In genomic region chr12:50859621-50860020, GRCh38 we compare ENCODE assay signal across 22 cellular contexts.
"Had no signal": no experiment of that assay in that cellular context is flagged by ENCODE, and none has a peak within 500 bp of the region (broad histone marks: within the 10 kb centered on the region; RNA-seq: fewer than 3 reads in every experiment).

No MANE protein-coding gene starts in this region.

- H3K36me3 ChIP-seq: esophagus muscularis mucosa, gastroesophageal sphincter, heart left ventricle, neutrophil, pancreas, tibial artery had no signal

- FAIRE-seq: endothelial cell of umbilical vein, kidney, pancreas had no signal

- H3K27ac ChIP-seq: coronary artery, esophagus muscularis mucosa, foreskin keratinocyte, gastroesophageal sphincter, heart left ventricle, hepatocyte, neutrophil, pancreas, testis, tibial artery had no signal

- H3K4me3 ChIP-seq: coronary artery, esophagus muscularis mucosa, gastroesophageal sphincter, heart left ventricle, hepatocyte, lung, mucosa of descending colon, pancreas, testis, tibial artery had no signal

- H3K4me1 ChIP-seq: esophagus muscularis mucosa, gastroesophageal sphincter, heart left ventricle, pancreas, testis, tibial artery had no signal

- H3K9me3 ChIP-seq: mucosa of descending colon, neutrophil, pancreas, testis, tibial artery had no signal

- DNase-seq: dermis blood vessel endothelial cell; effector memory CD4-positive, alpha-beta T cell; foreskin keratinocyte; heart left ventricle; kidney; mesenchymal stem cell; mucosa of descending colon; naive B cell; pancreas; stimulated activated CD4-positive, alpha-beta T cell treated with anti-CD3 and anti-CD28 coated beads, Interleukin-2, amount 100 ng/mL, for 24 hours; stimulated activated CD4-positive, alpha-beta T cell treated with anti-CD3 and anti-CD28 coated beads, Interleukin-4, amount 100 ng/mL, for 24 hours; stimulated activated naive CD8-positive, alpha-beta T cell treated with anti-CD3 and anti-CD28 coated beads, Interleukin-15, Interleukin-2, amounts not matched to agents 100 U/mL and 50 U/mL, for 24 hours; substantia nigra; testis; tibial artery had no signal
